In genomic region chr20:10565191-10565921, GRCh38 we compare ENCODE assay signal across 1 cellular context.
A peak's percentile ranks its signal among the peaks of the same experiment; 100 is the strongest.
TF ChIP-seq lines count a peak whose summit lies in the region.

No MANE protein-coding gene starts in this region.

TF ChIP-seq in HepG2, 621 proteins besides CTCF, POLR2A, EP300 and RAD21 (continued from another document and continues in another):
- TF ChIP-seq, protein P1, sequence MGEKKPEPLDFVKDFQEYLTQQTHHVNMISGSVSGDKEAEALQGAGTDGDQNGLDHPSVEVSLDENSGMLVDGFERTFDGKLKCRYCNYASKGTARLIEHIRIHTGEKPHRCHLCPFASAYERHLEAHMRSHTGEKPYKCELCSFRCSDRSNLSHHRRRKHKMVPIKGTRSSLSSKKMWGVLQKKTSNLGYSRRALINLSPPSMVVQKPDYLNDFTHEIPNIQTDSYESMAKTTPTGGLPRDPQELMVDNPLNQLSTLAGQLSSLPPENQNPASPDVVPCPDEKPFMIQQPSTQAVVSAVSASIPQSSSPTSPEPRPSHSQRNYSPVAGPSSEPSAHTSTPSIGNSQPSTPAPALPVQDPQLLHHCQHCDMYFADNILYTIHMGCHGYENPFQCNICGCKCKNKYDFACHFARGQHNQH (CRISPR knock-in tag; IDR thresholded peaks at IDR 0.05): peak; percentile 66; the same call in 1 of the 2 replicates
- TF ChIP-seq ZNF317 (CRISPR knock-in tag; IDR thresholded peaks at IDR 0.05) (peak; percentile 34), MEIS2 (CRISPR knock-in tag; IDR thresholded peaks at IDR 0.05) (peak; percentile 67; the same call in 1 of the 2 replicates), MXI1 (IDR thresholded peaks at IDR 0.05; ENCODE audit: borderline replicate concordance, low read depth, low read length) (no peak; the same call in 2 of the 3 replicates), RFX5 (IDR thresholded peaks at IDR 0.05; ENCODE audit: low read depth, low read length) (peak; percentile 95), NR1H2 (CRISPR knock-in tag; IDR thresholded peaks at IDR 0.05; ENCODE audit: borderline replicate concordance, low read depth) (no peak), ZSCAN29 (CRISPR knock-in tag; conservative IDR thresholded peaks at IDR 0.05) (peak; percentile 16), ZNF781 (CRISPR knock-in tag; IDR thresholded peaks at IDR 0.05; ENCODE audit: borderline replicate concordance, not compliant biosample characterization) (no peak), GLMP (CRISPR knock-in tag; IDR thresholded peaks at IDR 0.05; ENCODE audit: borderline replicate concordance) (no peak), YEATS2 (CRISPR knock-in tag; IDR thresholded peaks at IDR 0.05; ENCODE audit: borderline replicate concordance) (peak; percentile 72; the same call in 1 of the 2 replicates), RBFOX2 (IDR thresholded peaks at IDR 0.05; ENCODE audit: low read depth, low read length) (peak; percentile 19; the same call in 1 of the 2 replicates), ZNF878 (CRISPR knock-in tag; IDR thresholded peaks at IDR 0.05) (peak; percentile 77; the same call in 1 of the 2 replicates), ZNF766 (CRISPR knock-in tag; IDR thresholded peaks at IDR 0.05; ENCODE audit: borderline replicate concordance) (no peak), SIX4 (CRISPR knock-in tag; IDR thresholded peaks at IDR 0.05) (peak; percentile 67), KMT2A (CRISPR knock-in tag; IDR thresholded peaks at IDR 0.05) (peak; percentile 49; the same call in 1 of the 2 replicates), PHF21A (CRISPR knock-in tag; IDR thresholded peaks at IDR 0.05) (peak; percentile 81), TFDP1 (CRISPR knock-in tag; IDR thresholded peaks at IDR 0.05; ENCODE audit: borderline replicate concordance) (peak; percentile 67; the same call in 1 of the 2 replicates), MLLT10 (CRISPR knock-in tag; IDR thresholded peaks at IDR 0.05) (no peak), ARID2 (CRISPR knock-in tag; IDR thresholded peaks at IDR 0.05; ENCODE audit: borderline replicate concordance) (no peak), GABPA (IDR thresholded peaks at IDR 0.05; ENCODE audit: low read depth, low read length) (no peak), GABPA (CRISPR knock-in tag; IDR thresholded peaks at IDR 0.05; ENCODE audit: low read depth) (no peak), PCBP1 (IDR thresholded peaks at IDR 0.05; ENCODE audit: borderline replicate concordance, low read depth, low read length) (no peak), ZNF740 (CRISPR knock-in tag; IDR thresholded peaks at IDR 0.05) (peak; percentile 16; the same call in 1 of the 2 replicates), UBTF (CRISPR knock-in tag; IDR thresholded peaks at IDR 0.05) (no peak; the same call in 1 of the 2 replicates), ZBTB2 (CRISPR knock-in tag; IDR thresholded peaks at IDR 0.05; ENCODE audit: low read depth) (no peak), AKAP8 (CRISPR knock-in tag; IDR thresholded peaks at IDR 0.05) (no peak), NFIC (IDR thresholded peaks at IDR 0.05; ENCODE audit: low read length) (peak; percentile 96), NCOA1 (CRISPR knock-in tag; IDR thresholded peaks at IDR 0.05) (0 out of 2 replicates have a peak, but pooled peaks have one; percentile 44), TFDP2 (CRISPR knock-in tag; IDR thresholded peaks at IDR 0.05) (peak; percentile 35; the same call in 1 of the 2 replicates), CCDC6 (CRISPR knock-in tag; IDR thresholded peaks at IDR 0.05) (no peak), ISX (CRISPR knock-in tag; conservative IDR thresholded peaks at IDR 0.05) (no peak), SAFB2 (CRISPR knock-in tag; IDR thresholded peaks at IDR 0.05; ENCODE audit: borderline replicate concordance, low read depth) (no peak; the same call in 1 of the 2 replicates)
- TF ChIP-seq, protein P2, sequence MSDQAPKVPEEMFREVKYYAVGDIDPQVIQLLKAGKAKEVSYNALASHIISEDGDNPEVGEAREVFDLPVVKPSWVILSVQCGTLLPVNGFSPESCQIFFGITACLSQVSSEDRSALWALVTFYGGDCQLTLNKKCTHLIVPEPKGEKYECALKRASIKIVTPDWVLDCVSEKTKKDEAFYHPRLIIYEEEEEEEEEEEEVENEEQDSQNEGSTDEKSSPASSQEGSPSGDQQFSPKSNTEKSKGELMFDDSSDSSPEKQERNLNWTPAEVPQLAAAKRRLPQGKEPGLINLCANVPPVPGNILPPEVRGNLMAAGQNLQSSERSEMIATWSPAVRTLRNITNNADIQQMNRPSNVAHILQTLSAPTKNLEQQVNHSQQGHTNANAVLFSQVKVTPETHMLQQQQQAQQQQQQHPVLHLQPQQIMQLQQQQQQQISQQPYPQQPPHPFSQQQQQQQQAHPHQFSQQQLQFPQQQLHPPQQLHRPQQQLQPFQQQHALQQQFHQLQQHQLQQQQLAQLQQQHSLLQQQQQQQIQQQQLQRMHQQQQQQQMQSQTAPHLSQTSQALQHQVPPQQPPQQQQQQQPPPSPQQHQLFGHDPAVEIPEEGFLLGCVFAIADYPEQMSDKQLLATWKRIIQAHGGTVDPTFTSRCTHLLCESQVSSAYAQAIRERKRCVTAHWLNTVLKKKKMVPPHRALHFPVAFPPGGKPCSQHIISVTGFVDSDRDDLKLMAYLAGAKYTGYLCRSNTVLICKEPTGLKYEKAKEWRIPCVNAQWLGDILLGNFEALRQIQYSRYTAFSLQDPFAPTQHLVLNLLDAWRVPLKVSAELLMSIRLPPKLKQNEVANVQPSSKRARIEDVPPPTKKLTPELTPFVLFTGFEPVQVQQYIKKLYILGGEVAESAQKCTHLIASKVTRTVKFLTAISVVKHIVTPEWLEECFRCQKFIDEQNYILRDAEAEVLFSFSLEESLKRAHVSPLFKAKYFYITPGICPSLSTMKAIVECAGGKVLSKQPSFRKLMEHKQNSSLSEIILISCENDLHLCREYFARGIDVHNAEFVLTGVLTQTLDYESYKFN (CRISPR knock-in tag; conservative IDR thresholded peaks at IDR 0.05): peak; percentile 97
- TF ChIP-seq, protein P3, sequence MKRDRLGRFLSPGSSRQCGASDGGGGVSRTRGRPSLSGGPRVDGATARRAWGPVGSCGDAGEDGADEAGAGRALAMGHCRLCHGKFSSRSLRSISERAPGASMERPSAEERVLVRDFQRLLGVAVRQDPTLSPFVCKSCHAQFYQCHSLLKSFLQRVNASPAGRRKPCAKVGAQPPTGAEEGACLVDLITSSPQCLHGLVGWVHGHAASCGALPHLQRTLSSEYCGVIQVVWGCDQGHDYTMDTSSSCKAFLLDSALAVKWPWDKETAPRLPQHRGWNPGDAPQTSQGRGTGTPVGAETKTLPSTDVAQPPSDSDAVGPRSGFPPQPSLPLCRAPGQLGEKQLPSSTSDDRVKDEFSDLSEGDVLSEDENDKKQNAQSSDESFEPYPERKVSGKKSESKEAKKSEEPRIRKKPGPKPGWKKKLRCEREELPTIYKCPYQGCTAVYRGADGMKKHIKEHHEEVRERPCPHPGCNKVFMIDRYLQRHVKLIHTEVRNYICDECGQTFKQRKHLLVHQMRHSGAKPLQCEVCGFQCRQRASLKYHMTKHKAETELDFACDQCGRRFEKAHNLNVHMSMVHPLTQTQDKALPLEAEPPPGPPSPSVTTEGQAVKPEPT (CRISPR knock-in tag; IDR thresholded peaks at IDR 0.05; ENCODE audit: low read depth): peak; percentile 50; the same call in 1 of the 2 replicates
- TF ChIP-seq, protein P4, sequence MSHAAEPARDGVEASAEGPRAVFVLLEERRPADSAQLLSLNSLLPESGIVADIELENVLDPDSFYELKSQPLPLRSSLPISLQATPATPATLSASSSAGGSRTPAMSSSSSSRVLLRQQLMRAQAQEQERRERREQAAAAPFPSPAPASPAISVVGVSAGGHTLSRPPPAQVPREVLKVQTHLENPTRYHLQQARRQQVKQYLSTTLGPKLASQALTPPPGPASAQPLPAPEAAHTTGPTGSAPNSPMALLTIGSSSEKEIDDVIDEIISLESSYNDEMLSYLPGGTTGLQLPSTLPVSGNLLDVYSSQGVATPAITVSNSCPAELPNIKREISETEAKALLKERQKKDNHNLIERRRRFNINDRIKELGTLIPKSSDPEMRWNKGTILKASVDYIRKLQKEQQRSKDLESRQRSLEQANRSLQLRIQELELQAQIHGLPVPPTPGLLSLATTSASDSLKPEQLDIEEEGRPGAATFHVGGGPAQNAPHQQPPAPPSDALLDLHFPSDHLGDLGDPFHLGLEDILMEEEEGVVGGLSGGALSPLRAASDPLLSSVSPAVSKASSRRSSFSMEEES (CRISPR knock-in tag; IDR thresholded peaks at IDR 0.05): peak; percentile 95
- TF ChIP-seq, protein P5, sequence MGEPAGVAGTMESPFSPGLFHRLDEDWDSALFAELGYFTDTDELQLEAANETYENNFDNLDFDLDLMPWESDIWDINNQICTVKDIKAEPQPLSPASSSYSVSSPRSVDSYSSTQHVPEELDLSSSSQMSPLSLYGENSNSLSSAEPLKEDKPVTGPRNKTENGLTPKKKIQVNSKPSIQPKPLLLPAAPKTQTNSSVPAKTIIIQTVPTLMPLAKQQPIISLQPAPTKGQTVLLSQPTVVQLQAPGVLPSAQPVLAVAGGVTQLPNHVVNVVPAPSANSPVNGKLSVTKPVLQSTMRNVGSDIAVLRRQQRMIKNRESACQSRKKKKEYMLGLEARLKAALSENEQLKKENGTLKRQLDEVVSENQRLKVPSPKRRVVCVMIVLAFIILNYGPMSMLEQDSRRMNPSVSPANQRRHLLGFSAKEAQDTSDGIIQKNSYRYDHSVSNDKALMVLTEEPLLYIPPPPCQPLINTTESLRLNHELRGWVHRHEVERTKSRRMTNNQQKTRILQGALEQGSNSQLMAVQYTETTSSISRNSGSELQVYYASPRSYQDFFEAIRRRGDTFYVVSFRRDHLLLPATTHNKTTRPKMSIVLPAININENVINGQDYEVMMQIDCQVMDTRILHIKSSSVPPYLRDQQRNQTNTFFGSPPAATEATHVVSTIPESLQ (CRISPR knock-in tag; conservative IDR thresholded peaks at IDR 0.05): peak; percentile 27; the same call in 1 of the 2 replicates
- TF ChIP-seq, protein P6, sequence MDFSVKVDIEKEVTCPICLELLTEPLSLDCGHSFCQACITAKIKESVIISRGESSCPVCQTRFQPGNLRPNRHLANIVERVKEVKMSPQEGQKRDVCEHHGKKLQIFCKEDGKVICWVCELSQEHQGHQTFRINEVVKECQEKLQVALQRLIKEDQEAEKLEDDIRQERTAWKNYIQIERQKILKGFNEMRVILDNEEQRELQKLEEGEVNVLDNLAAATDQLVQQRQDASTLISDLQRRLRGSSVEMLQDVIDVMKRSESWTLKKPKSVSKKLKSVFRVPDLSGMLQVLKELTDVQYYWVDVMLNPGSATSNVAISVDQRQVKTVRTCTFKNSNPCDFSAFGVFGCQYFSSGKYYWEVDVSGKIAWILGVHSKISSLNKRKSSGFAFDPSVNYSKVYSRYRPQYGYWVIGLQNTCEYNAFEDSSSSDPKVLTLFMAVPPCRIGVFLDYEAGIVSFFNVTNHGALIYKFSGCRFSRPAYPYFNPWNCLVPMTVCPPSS (IDR thresholded peaks at IDR 0.05): no peak
